Comparison of ENCODE assay signal across 18 cellular contexts in genomic region chr7:7209412-7210050, GRCh38. TPM values are rescaled to one million over a fixed set of nuclear protein-coding genes. Genes with fewer than 3 reads are reported as not detected.
DNase-seq lines count a peak whose midpoint lies in the region; ATAC-seq and TF ChIP-seq lines count a peak whose summit lies in the region.
"Had no signal": no experiment of that assay in that cellular context is flagged by ENCODE, and none has a peak within 500 bp of the region (broad histone marks: within the 10 kb centered on the region; RNA-seq: fewer than 3 reads in every experiment).

No MANE protein-coding gene starts in this region.

- no peaks in the 10 kb centered on the region for H3K27me3 Mint-ChIP-seq in CD4-positive, alpha-beta T cell
- H3K27me3 Mint-ChIP-seq in glutamatergic neuron (ENCODE audit: unreplicated experiment), result peaks cover 2% of the 10 kb centered on the region
- no peaks in the 10 kb centered on the region for H3K27me3 Mint-ChIP-seq in nephron progenitor cell (ENCODE audit: low read depth, poor library complexity)

- no peak for ATAC-seq in CD4-positive, alpha-beta T cell (ENCODE audit: poor library complexity)
- ATAC-seq in GM19455 (IDR thresholded peaks at IDR 0.05; ENCODE audit: unreplicated experiment), result no peak
- ATAC-seq: HCT116 had no signal

- TF ChIP-seq CTCF in CD4-positive, alpha-beta T cell (IDR thresholded peaks at IDR 0.05), result no peak
- TF ChIP-seq CTCF in glutamatergic neuron (IDR thresholded peaks at IDR 0.05; ENCODE audit: partially characterized antibody, unreplicated experiment), result no peak
- TF ChIP-seq CTCF in nephron progenitor cell (IDR thresholded peaks at IDR 0.05), result no peak

- no peaks in the 10 kb centered on the region for H3K9me3 ChIP-seq in CD4-positive, alpha-beta T cell (ENCODE audit: control insufficient read depth, low read length)

- H3K27me3 ChIP-seq in CD4-positive, alpha-beta T cell (ENCODE audit: control insufficient read depth, insufficient read depth, low read length), result no peaks in the 10 kb centered on the region
- H3K27me3 ChIP-seq: BLaER1 had no signal

- intact Hi-C loops in CD4-positive, alpha-beta T cell (cut with DNase I, micrococcal nuclease), result loop anchor here in 1 of 2 experiments (10.0 kb wide), 1 partner anchor 55 kb away; no protein-coding TSS in a partner anchor

- H3K4me3 Mint-ChIP-seq in CD4-positive, alpha-beta T cell, result no peak overlapping the region
- H3K4me3 Mint-ChIP-seq in glutamatergic neuron (ENCODE audit: unreplicated experiment), result peak overlapping the region; percentile 32
- H3K4me3 Mint-ChIP-seq in nephron progenitor cell, result peak overlapping the region; percentile 13

- peaks cover 78% of the 10 kb centered on the region for H3K4me1 Mint-ChIP-seq in CD4-positive, alpha-beta T cell (ENCODE audit: low read depth)
- peaks cover 22% of the 10 kb centered on the region for H3K4me1 Mint-ChIP-seq in glutamatergic neuron (ENCODE audit: low read depth, unreplicated experiment)
- H3K4me1 Mint-ChIP-seq in nephron progenitor cell, result peaks cover 27% of the 10 kb centered on the region

- no peak for DNase-seq in CD4-positive, alpha-beta T cell
- DNase-seq in NCI-H226 (peak; percentile 1), glutamatergic neuron (no peak), nephron progenitor cell (no peak), NCI-H345 treated with DMSO at 0.1 percent for 48 hours (lab: John Stamatoyannopoulos, UW; ENCODE audit: unreplicated experiment) (no peak), CD1c-positive myeloid dendritic cell (ENCODE audit: extremely low spot score) (no peak)
- DNase-seq in stimulated activated CD4-positive, alpha-beta T cell treated with anti-CD3 and anti-CD28 coated beads, Interleukin-2, amount 100 ng/mL, for 48 hours, result no peak
- DNase-seq: 8988T, EL, Karpas-422, NCI-H1105 treated with DMSO at 0.1 percent for 48 hours, NCI-H187 treated with DMSO at 0.1 percent for 48 hours, NCI-H2171 treated with DMSO at 0.1 percent for 48 hours, NCI-H510A treated with DMSO at 0.1 percent for 48 hours, SHP77 had no signal

- POLR2A ChIA-PET in CD4-positive, alpha-beta T cell (lab: Charles Lee), result interaction anchor here (1.7 kb wide), 1 partner anchor 10 kb away, joined by 3 read pairs; no protein-coding TSS in a partner anchor

- H3K9me3 Mint-ChIP-seq in CD4-positive, alpha-beta T cell, result peaks cover 3% of the 10 kb centered on the region
- H3K9me3 Mint-ChIP-seq in glutamatergic neuron (ENCODE audit: unreplicated experiment) (no peaks in the 10 kb centered on the region), nephron progenitor cell (peaks cover 47% of the 10 kb centered on the region)

- peak overlapping the region; percentile 19 for H3K27ac Mint-ChIP-seq in CD4-positive, alpha-beta T cell
- H3K27ac Mint-ChIP-seq in glutamatergic neuron (ENCODE audit: unreplicated experiment) (peak overlapping the region; percentile 90), nephron progenitor cell (peak overlapping the region; percentile 93)

- CTCF ChIA-PET in CD4-positive, alpha-beta T cell (lab: Charles Lee), result interaction anchor here (0.8 kb wide), 1 partner anchor 49 kb away, joined by 4 read pairs; no protein-coding TSS in a partner anchor

- H3K27ac ChIP-seq in CD4-positive, alpha-beta T cell (ENCODE audit: low read depth, low read length), result no peak overlapping the region
- H3K27ac ChIP-seq: BLaER1 had no signal

- peaks cover 53% of the 10 kb centered on the region for H3K36me3 Mint-ChIP-seq in CD4-positive, alpha-beta T cell (ENCODE audit: low read depth)
- no peaks in the 10 kb centered on the region for H3K36me3 Mint-ChIP-seq in glutamatergic neuron (ENCODE audit: unreplicated experiment)
- H3K36me3 Mint-ChIP-seq in nephron progenitor cell (ENCODE audit: low read depth), result peaks cover 62% of the 10 kb centered on the region

RNA-seq across cellular contexts. Expression of gene C1GALT1, which starts 27.2 kb away (rescaled TPM):
- total RNA-seq in CD4-positive, alpha-beta T cell, result 10 to 100 TPM; 49.4 to 51.9 TPM
- 15.3 TPM for total RNA-seq in glutamatergic neuron (ENCODE audit: unreplicated experiment)

Comparison
In these comparisons a context has a peak if more than half of its experiments do, and no peak if none do; other contexts are left out.
1. H3K27ac Mint-ChIP-seq: peak in every context shown above with its lines; median percentile 93 in nephron progenitor cell; 90 in glutamatergic neuron; 19 in CD4-positive, alpha-beta T cell.